In genomic region chr2:25996844-25997243, GRCh38 we compare ENCODE assay signal across 1 cellular context.
TF ChIP-seq lines count a peak whose summit lies in the region.

No MANE protein-coding gene starts in this region.

TF ChIP-seq in HepG2, 621 proteins besides CTCF, POLR2A, EP300 and RAD21:
- TF ChIP-seq DNMT3B (CRISPR knock-in tag; conservative IDR thresholded peaks at IDR 0.05): no peak
- no peak for TF ChIP-seq SIN3A (IDR thresholded peaks at IDR 0.05; ENCODE audit: borderline replicate concordance, low read depth, low read length)
